ENCODE assay signal across 17 cellular contexts in the genomic region with DNA sequence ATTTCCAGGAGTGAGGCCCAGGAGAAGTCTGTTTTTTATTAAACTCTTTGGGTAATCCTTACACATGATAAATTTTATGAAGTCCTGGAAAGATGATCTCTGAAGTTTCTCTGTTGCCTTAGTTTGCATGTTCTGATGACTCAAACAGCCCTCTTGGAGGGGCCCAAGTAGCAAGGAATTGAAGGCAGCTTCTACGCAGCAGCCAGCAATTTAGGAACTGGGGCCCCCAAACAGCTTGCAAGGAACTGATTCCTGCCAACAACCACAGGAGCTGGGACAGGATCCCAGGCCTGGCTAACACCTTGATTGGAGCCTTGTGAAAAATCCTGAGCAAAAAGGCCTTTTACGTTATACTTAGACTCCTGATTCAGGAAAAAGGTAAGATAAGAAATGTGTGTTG. TPM values are rescaled to one million over a fixed set of nuclear protein-coding genes. Genes with fewer than 3 reads are reported as not detected.
DNase-seq lines count a peak whose midpoint lies in the region; ATAC-seq and TF ChIP-seq lines count a peak whose summit lies in the region.
"Had no signal": no experiment of that assay in that cellular context is flagged by ENCODE, and none has a peak within 500 bp of the region (broad histone marks: within the 10 kb centered on the region; RNA-seq: fewer than 3 reads in every experiment).

No MANE protein-coding gene starts in this region.

- peaks cover 13% of the 10 kb centered on the region for H3K4me1 ChIP-seq in hepatocyte (ENCODE audit: insufficient read depth)

- peak overlapping the region; percentile 21 for H3K4me2 ChIP-seq in hepatocyte
- H3K4me2 ChIP-seq: BLaER1 had no signal

- H3K4me3 ChIP-seq in hepatocyte (no peak overlapping the region), skeletal muscle cell (ENCODE audit: low read depth, low read length) (no peak overlapping the region)
- H3K4me3 ChIP-seq: BLaER1, K562 had no signal

- H3K36me3 ChIP-seq in hepatocyte (replicated peaks; ENCODE audit: insufficient read depth, low read depth), result no peaks in the 10 kb centered on the region
- H3K36me3 ChIP-seq: BLaER1 had no signal

- no peaks in the 10 kb centered on the region for H3K9me2 ChIP-seq in hepatocyte (replicated peaks; ENCODE audit: insufficient read depth)

- no peak overlapping the region for H2AFZ ChIP-seq in hepatocyte

- H3K27ac ChIP-seq in hepatocyte, result peak overlapping the region; percentile 35
- H3K27ac ChIP-seq: 22Rv1, BLaER1 had no signal

- no peaks in the 10 kb centered on the region for H3K9me3 ChIP-seq in hepatocyte (ENCODE audit: low read depth)
- H3K9me3 ChIP-seq: BLaER1 had no signal

- 55% methylated on average over 2 of the region's 2 CpGs for WGBS in hepatocyte (ENCODE audit: low lambda C conversion rate, missing lambda C conversion rate)

- no peaks in the 10 kb centered on the region for H3K79me2 ChIP-seq in hepatocyte

- DNase-seq in DMS 273 (lab: John Stamatoyannopoulos, UW; ENCODE audit: unreplicated experiment) (peak; percentile 12), DMS 273 treated with DMSO at 0.1 percent for 48 hours (lab: John Stamatoyannopoulos, UW) (no peak), cerebellum (ENCODE audit: low spot score) (peak; percentile 20), hepatocyte (ENCODE audit: low spot score) (peak; percentile 22), skeletal muscle cell (ENCODE audit: low read depth) (peak; percentile 56), NCI-H1048 (lab: John Stamatoyannopoulos, UW) (no peak), NCI-H2107 treated with DMSO at 0.1 percent for 48 hours (lab: John Stamatoyannopoulos, UW; ENCODE audit: unreplicated experiment) (no peak)
- DNase-seq: NCI-H1092 treated with DMSO at 0.1 percent for 48 hours, NCI-H1694 treated with DMSO at 0.1 percent for 48 hours, NCI-H2171 treated with DMSO at 0.1 percent for 48 hours, NCI-H510A, SHP77 treated with DMSO at 0.1 percent for 48 hours had no signal

- no peak for TF ChIP-seq CTCF in hepatocyte (IDR thresholded peaks at IDR 0.05; ENCODE audit: poor library complexity)

- no peaks in the 10 kb centered on the region for H3K27me3 ChIP-seq in hepatocyte
- H3K27me3 ChIP-seq: BLaER1 had no signal

- no peaks in the 10 kb centered on the region for H4K20me1 ChIP-seq in hepatocyte (ENCODE audit: insufficient read depth, poor library complexity, severe bottlenecking)
- H4K20me1 ChIP-seq: BLaER1 had no signal

- no peak for ATAC-seq in GM18907 (IDR thresholded peaks at IDR 0.05; ENCODE audit: unreplicated experiment)
- ATAC-seq: HCT116, K562 had no signal

RNA-seq across cellular contexts. Expression of gene ACP3, which starts 5.3 kb away (rescaled TPM):
- total RNA-seq in cerebellum (0.91 TPM), hepatocyte (7.7 TPM in 2 replicates)
- 5.2 and 9.2 TPM in 2 replicates for polyA plus RNA-seq in hepatocyte

Comparison
In these comparisons a context has a peak if more than half of its experiments do, and no peak if none do; other contexts are left out.
1. DNase-seq: peak in DMS 273 (single experiment), cerebellum (single experiment), hepatocyte (single experiment) and skeletal muscle cell (single experiment); none in DMS 273 treated with DMSO at 0.1 percent for 48 hours (single experiment), NCI-H1048 (single experiment) and NCI-H2107 treated with DMSO at 0.1 percent for 48 hours (single experiment).